In genomic region chr3:61846488-61846887, GRCh38 we compare ENCODE assay signal across 18 cellular contexts.
"Had no signal": no experiment of that assay in that cellular context is flagged by ENCODE, and none has a peak within 500 bp of the region (broad histone marks: within the 10 kb centered on the region; RNA-seq: fewer than 3 reads in every experiment).

No MANE protein-coding gene starts in this region.

- H3K4me3 ChIP-seq: adrenal gland, coronary artery, testis had no signal

- DNase-seq: activated CD8-positive, alpha-beta memory T cell treated with anti-CD3 and anti-CD28 coated beads for 24 hours; activated CD8-positive, alpha-beta memory T cell treated with anti-CD3 and anti-CD28 coated beads, Interleukin-2, amount 50 U/mL, for 4 hours; activated naive CD4-positive, alpha-beta T cell; activated T-cell treated with anti-CD3 and anti-CD28 coated beads, Interleukin-2, amount 50 U/mL, for 24 hours; adrenal gland; cerebellar nuclear complex; hypothalamus; naive thymus-derived CD4-positive, alpha-beta T cell; occipital lobe; posterior cingulate gyrus; stimulated activated CD4-positive, alpha-beta T cell treated with anti-CD3 and anti-CD28 coated beads, Interleukin-2, amount 100 ng/mL, for 48 hours; stimulated activated CD8-positive, alpha-beta memory T cell treated with anti-CD3 and anti-CD28 coated beads, Interleukin-4, amount 100 ng/mL, for 48 hours; stimulated activated naive B cell treated with anti-CD40 and anti-IgM and Interleukin-4, amounts not matched to agents 10 μg/mL and 1 μg/mL and 100 μg/mL, for 72 hours; T-helper 9 cell; testis had no signal

- H3K27me3 ChIP-seq: adrenal gland, testis had no signal

- ATAC-seq: activated T-helper 17 cell treated with anti-CD3 and anti-CD28 coated beads, Interleukin-2, amount 50 U/mL, for 72 hours; naive thymus-derived CD4-positive, alpha-beta T cell; stimulated activated naive B cell treated with anti-CD40 and anti-IgM and Interleukin-4, amounts not matched to agents 10 μg/mL and 1 μg/mL and 100 μg/mL, for 72 hours had no signal

- H3K9me3 ChIP-seq: adrenal gland, testis had no signal

- H3K36me3 ChIP-seq: adrenal gland had no signal

- H3K27ac ChIP-seq: epithelial cell of prostate had no signal
